In the genomic region with DNA sequence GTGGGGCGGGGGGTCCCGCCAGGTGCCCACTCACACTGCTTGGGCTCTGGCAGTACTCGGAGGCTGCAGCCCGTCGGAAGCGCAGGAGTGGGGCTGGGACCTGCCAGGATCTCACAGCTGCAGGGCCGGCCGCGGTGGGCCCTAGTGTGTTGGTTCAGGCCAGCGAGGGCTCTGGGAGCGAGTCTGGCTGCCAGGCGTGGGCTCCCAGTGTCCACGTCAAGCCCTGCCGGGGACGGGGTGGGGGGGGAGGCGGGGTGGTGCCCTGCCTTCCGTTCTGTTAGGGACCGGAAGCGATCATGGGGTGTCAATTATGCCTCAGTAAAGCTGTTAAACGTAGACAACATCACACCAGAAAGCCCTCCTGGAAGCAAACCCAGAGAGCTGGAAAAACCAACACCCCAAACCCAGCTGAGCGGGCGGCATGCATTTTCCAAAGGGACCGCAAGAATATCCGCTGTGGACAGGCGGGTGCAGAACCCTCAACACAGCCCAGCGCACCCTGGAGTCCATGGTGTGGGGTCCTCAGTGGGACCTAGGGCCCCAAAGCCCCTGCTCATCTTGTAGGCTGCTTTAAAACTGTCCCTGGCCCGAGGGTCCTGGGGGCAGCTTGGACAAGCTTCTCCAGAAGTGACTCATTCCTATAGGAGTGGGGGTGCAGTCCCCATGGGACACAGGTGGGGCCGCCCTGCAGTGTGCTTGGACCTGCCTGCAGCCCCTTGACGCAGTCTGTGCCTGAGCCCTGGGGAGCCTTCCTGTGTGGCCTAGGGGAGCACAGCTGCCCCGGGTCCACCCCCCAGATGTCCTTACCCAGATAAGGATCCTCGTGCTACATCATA, we compare ENCODE assay signal across 10 cellular contexts. TPM values are rescaled to one million over a fixed set of nuclear protein-coding genes. Genes with fewer than 3 reads are reported as not detected.
DNase-seq lines count a peak whose midpoint lies in the region; ATAC-seq lines count a peak whose summit lies in the region.
"Had no signal": no experiment of that assay in that cellular context is flagged by ENCODE, and none has a peak within 500 bp of the region (broad histone marks: within the 10 kb centered on the region; RNA-seq: fewer than 3 reads in every experiment).

No MANE protein-coding gene starts in this region.

- CTCF ChIA-PET in naive thymus-derived CD4-positive, alpha-beta T cell (lab: Charles Lee): no interaction called here

- H3K36me3 ChIP-seq in ES-I3 (ENCODE audit: insufficient read depth, low read length): no peaks in the 10 kb centered on the region
- no peaks in the 10 kb centered on the region for H3K36me3 ChIP-seq in naive thymus-derived CD4-positive, alpha-beta T cell (ENCODE audit: control insufficient read depth in 2 of 3, insufficient read depth in 3 of 3, low read length in 3 of 3)

- H3K36me3 Mint-ChIP-seq in activated T-helper 2 cell treated with anti-CD3 and anti-CD28 coated beads, Interferon-gamma antibody, Interleukin-2, Interleukin-4, amounts not matched to agents 10 μg/mL and 5 μg/mL and 100 μg/mL, durations not matched to agents 14 hours and 24 hours and 36 hours (ENCODE audit: low read depth): peaks cover 7% of the 10 kb centered on the region
- H3K36me3 Mint-ChIP-seq in naive thymus-derived CD4-positive, alpha-beta T cell: peaks cover 0 to 3% (median 0%) of the 10 kb centered on the region in 5 donors

- no peak overlapping the region for H3K27ac Mint-ChIP-seq in activated T-helper 2 cell treated with anti-CD3 and anti-CD28 coated beads, Interferon-gamma antibody, Interleukin-2, Interleukin-4, amounts not matched to agents 10 μg/mL and 5 μg/mL and 100 μg/mL, durations not matched to agents 14 hours and 24 hours and 36 hours
- peak overlapping the region in 2 of 9 donors; percentile 38 to 47 for H3K27ac Mint-ChIP-seq in naive thymus-derived CD4-positive, alpha-beta T cell

- peak; percentile 5 for DNase-seq in AG20443 (ENCODE audit: low spot score)
- DNase-seq in activated T-helper 2 cell treated with anti-CD3 and anti-CD28 coated beads, Interferon-gamma antibody, Interleukin-2, Interleukin-4, amounts not matched to agents 10 μg/mL and 5 μg/mL and 100 μg/mL, durations not matched to agents 14 hours and 24 hours and 36 hours (ENCODE audit: low spot score): no peak
- peak in 1 of 9 donors; percentile 24 for DNase-seq in naive thymus-derived CD4-positive, alpha-beta T cell
- DNase-seq in C1 segment of cervical spinal cord (lab: John Stamatoyannopoulos, UW): no peak
- no peak for DNase-seq in stimulated activated naive CD8-positive, alpha-beta T cell treated with anti-CD3 and anti-CD28 coated beads, Interleukin-15, Interleukin-2, amounts not matched to agents 100 U/mL and 50 U/mL, for 24 hours
- no peak for DNase-seq in mucosa of gallbladder (ENCODE audit: low spot score)
- DNase-seq: brain microvascular endothelial cell, kidney glomerular epithelial cell had no signal

- H3K9me3 ChIP-seq in ES-I3 (ENCODE audit: control insufficient read depth, insufficient read depth, low read length): no peaks in the 10 kb centered on the region
- H3K9me3 ChIP-seq in naive thymus-derived CD4-positive, alpha-beta T cell (ENCODE audit: control insufficient read depth in 2 of 3, low read length in 3 of 3): no peaks in the 10 kb centered on the region

- H3K4me1 Mint-ChIP-seq in activated T-helper 2 cell treated with anti-CD3 and anti-CD28 coated beads, Interferon-gamma antibody, Interleukin-2, Interleukin-4, amounts not matched to agents 10 μg/mL and 5 μg/mL and 100 μg/mL, durations not matched to agents 14 hours and 24 hours and 36 hours (ENCODE audit: low read depth): peaks cover 19% of the 10 kb centered on the region
- H3K4me1 Mint-ChIP-seq in naive thymus-derived CD4-positive, alpha-beta T cell: peaks cover 24 to 45% (median 32%) of the 10 kb centered on the region in 7 donors

- intact Hi-C loops in activated T-helper 2 cell treated with anti-CD3 and anti-CD28 coated beads, Interferon-gamma antibody, Interleukin-2, Interleukin-4, amounts not matched to agents 10 μg/mL and 5 μg/mL and 100 μg/mL, durations not matched to agents 14 hours and 24 hours and 36 hours (cut with micrococcal nuclease): loop anchor here (2.0 to 5.0 kb wide), 5 partner anchors 88 to 412 kb away; no protein-coding TSS in a partner anchor
- intact Hi-C loops in naive thymus-derived CD4-positive, alpha-beta T cell (cut with micrococcal nuclease): loop anchor here (2.0 to 10.0 kb wide), 12 partner anchors 87 to 1663 kb away; a partner anchor contains a TSS

- H3K4me1 ChIP-seq in ES-I3 (ENCODE audit: insufficient read depth, low read length): peaks cover 14% of the 10 kb centered on the region; the same call in 1 of the 2 replicates
- H3K4me1 ChIP-seq in naive thymus-derived CD4-positive, alpha-beta T cell (ENCODE audit: control insufficient read depth in 2 of 2, insufficient read depth in 2 of 2, low read length in 2 of 2): peaks cover 15 to 30% of the 10 kb centered on the region in 2 donors

- H3K27me3 Mint-ChIP-seq in activated T-helper 2 cell treated with anti-CD3 and anti-CD28 coated beads, Interferon-gamma antibody, Interleukin-2, Interleukin-4, amounts not matched to agents 10 μg/mL and 5 μg/mL and 100 μg/mL, durations not matched to agents 14 hours and 24 hours and 36 hours (ENCODE audit: low read depth): peaks cover 12% of the 10 kb centered on the region
- H3K27me3 Mint-ChIP-seq in naive thymus-derived CD4-positive, alpha-beta T cell: peaks cover 0 to 19% (median 0%) of the 10 kb centered on the region in 5 donors

- POLR2A ChIA-PET in naive thymus-derived CD4-positive, alpha-beta T cell (lab: Charles Lee): interaction anchor here (0.6 kb wide), 1 partner anchor 247 kb away, joined by 3 read pairs; no protein-coding TSS in a partner anchor

- ATAC-seq in naive thymus-derived CD4-positive, alpha-beta T cell: no peak
- no peak for ATAC-seq in GM21423 (IDR thresholded peaks at IDR 0.05; ENCODE audit: unreplicated experiment)
- no peak for ATAC-seq in stimulated activated naive CD8-positive, alpha-beta T cell treated with anti-CD3 and anti-CD28 coated beads, Interleukin-15, Interleukin-2, amounts not matched to agents 100 U/mL and 50 U/mL, for 24 hours

- H3K9me3 Mint-ChIP-seq in activated T-helper 2 cell treated with anti-CD3 and anti-CD28 coated beads, Interferon-gamma antibody, Interleukin-2, Interleukin-4, amounts not matched to agents 10 μg/mL and 5 μg/mL and 100 μg/mL, durations not matched to agents 14 hours and 24 hours and 36 hours: no peaks in the 10 kb centered on the region
- peaks cover 0 to 1% (median 0%) of the 10 kb centered on the region in 11 donors for H3K9me3 Mint-ChIP-seq in naive thymus-derived CD4-positive, alpha-beta T cell

- no peak overlapping the region for H3K27ac ChIP-seq in naive thymus-derived CD4-positive, alpha-beta T cell (ENCODE audit: low read depth, low read length)

- no peaks in the 10 kb centered on the region for H3K27me3 ChIP-seq in naive thymus-derived CD4-positive, alpha-beta T cell (ENCODE audit: control insufficient read depth in 2 of 2, insufficient read depth in 2 of 2, low read length in 2 of 2)
- H3K27me3 ChIP-seq: brain microvascular endothelial cell had no signal

- no peak overlapping the region for H3K4me3 ChIP-seq in naive thymus-derived CD4-positive, alpha-beta T cell (ENCODE audit: low read length)

- H3K4me3 Mint-ChIP-seq in activated T-helper 2 cell treated with anti-CD3 and anti-CD28 coated beads, Interferon-gamma antibody, Interleukin-2, Interleukin-4, amounts not matched to agents 10 μg/mL and 5 μg/mL and 100 μg/mL, durations not matched to agents 14 hours and 24 hours and 36 hours (ENCODE audit: low read depth): peak overlapping the region; percentile 30
- H3K4me3 Mint-ChIP-seq in naive thymus-derived CD4-positive, alpha-beta T cell: peak overlapping the region; percentile 16 to 92 (median 74)

- peak overlapping the region; percentile 74; the same call in 1 of the 2 replicates for H3K9ac ChIP-seq in ES-I3 (ENCODE audit: low read depth, low read length)

RNA-seq across cellular contexts. Expression of a gene that starts 1.3 kb away (rescaled TPM):
- 17.6 and 17.7 TPM in 2 replicates for total RNA-seq in activated T-helper 2 cell treated with anti-CD3 and anti-CD28 coated beads, Interferon-gamma antibody, Interleukin-2, Interleukin-4, amounts not matched to agents 10 μg/mL and 5 μg/mL and 100 μg/mL, durations not matched to agents 14 hours and 24 hours and 36 hours
- total RNA-seq in naive thymus-derived CD4-positive, alpha-beta T cell: 10 to 100 TPM; 10.3 to 14.3 (median 13.1) TPM
- 1 to 10 TPM; 1.6 to 4.3 TPM for polyA plus RNA-seq in naive thymus-derived CD4-positive, alpha-beta T cell
- 90.1 TPM for total RNA-seq in mucosa of gallbladder
